In the genomic region with DNA sequence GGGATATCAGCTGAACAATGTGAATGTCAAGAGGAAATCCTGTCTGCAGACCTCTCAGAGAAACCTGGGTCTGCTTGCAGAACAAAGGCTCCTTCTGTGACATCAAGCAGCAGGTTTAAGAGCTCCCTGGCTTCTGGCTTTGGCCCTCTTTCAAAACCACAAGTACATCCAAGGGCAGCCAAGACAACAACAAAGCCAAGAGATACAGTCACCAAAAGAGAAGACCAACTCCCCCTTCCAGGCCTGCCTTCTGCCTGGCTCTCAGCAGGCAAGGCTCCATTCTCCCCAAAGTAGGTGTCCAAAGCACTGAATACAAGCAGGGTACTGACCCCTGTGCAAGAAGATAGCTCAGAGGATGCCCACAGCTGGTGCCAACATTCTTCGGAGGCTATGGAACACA, we compare ENCODE assay signal across 1 cellular context.
TF ChIP-seq lines count a peak whose summit lies in the region.

No MANE protein-coding gene starts in this region.

TF ChIP-seq in SK-N-SH, 30 proteins besides CTCF, POLR2A, EP300 and RAD21 (continued from another document):
- TF ChIP-seq, protein P1, sequence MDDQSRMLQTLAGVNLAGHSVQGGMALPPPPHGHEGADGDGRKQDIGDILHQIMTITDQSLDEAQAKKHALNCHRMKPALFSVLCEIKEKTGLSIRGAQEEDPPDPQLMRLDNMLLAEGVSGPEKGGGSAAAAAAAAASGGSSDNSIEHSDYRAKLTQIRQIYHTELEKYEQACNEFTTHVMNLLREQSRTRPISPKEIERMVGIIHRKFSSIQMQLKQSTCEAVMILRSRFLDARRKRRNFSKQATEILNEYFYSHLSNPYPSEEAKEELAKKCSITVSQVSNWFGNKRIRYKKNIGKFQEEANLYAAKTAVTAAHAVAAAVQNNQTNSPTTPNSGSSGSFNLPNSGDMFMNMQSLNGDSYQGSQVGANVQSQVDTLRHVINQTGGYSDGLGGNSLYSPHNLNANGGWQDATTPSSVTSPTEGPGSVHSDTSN (IDR thresholded peaks at IDR 0.05), result peak; percentile 79
- TF ChIP-seq CHD2 (IDR thresholded peaks at IDR 0.05; ENCODE audit: low read length, partially characterized antibody), result no peak
- TF ChIP-seq NRF1 (IDR thresholded peaks at IDR 0.05; ENCODE audit: low read depth, low read length), result no peak
- no peak for TF ChIP-seq ELF1 (IDR thresholded peaks at IDR 0.05)
- peak; percentile 71 for TF ChIP-seq JUND (IDR thresholded peaks at IDR 0.05)
- TF ChIP-seq, protein P2, sequence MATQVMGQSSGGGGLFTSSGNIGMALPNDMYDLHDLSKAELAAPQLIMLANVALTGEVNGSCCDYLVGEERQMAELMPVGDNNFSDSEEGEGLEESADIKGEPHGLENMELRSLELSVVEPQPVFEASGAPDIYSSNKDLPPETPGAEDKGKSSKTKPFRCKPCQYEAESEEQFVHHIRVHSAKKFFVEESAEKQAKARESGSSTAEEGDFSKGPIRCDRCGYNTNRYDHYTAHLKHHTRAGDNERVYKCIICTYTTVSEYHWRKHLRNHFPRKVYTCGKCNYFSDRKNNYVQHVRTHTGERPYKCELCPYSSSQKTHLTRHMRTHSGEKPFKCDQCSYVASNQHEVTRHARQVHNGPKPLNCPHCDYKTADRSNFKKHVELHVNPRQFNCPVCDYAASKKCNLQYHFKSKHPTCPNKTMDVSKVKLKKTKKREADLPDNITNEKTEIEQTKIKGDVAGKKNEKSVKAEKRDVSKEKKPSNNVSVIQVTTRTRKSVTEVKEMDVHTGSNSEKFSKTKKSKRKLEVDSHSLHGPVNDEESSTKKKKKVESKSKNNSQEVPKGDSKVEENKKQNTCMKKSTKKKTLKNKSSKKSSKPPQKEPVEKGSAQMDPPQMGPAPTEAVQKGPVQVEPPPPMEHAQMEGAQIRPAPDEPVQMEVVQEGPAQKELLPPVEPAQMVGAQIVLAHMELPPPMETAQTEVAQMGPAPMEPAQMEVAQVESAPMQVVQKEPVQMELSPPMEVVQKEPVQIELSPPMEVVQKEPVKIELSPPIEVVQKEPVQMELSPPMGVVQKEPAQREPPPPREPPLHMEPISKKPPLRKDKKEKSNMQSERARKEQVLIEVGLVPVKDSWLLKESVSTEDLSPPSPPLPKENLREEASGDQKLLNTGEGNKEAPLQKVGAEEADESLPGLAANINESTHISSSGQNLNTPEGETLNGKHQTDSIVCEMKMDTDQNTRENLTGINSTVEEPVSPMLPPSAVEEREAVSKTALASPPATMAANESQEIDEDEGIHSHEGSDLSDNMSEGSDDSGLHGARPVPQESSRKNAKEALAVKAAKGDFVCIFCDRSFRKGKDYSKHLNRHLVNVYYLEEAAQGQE (IDR thresholded peaks at IDR 0.05; ENCODE audit: low read depth, low read length), result no peak
- TF ChIP-seq GABPA (IDR thresholded peaks at IDR 0.05; ENCODE audit: low read depth), result no peak
- peak; percentile 75; the same call in 1 of the 2 replicates for TF ChIP-seq SIN3A (IDR thresholded peaks at IDR 0.05; ENCODE audit: borderline replicate concordance, low read depth, low read length)
- TF ChIP-seq NFIC (IDR thresholded peaks at IDR 0.05; ENCODE audit: borderline replicate concordance), result peak; percentile 100
- no peak for TF ChIP-seq SMC3 (IDR thresholded peaks at IDR 0.05; ENCODE audit: low read depth, low read length)
- no peak for TF ChIP-seq MXI1 (IDR thresholded peaks at IDR 0.05; ENCODE audit: low read depth, low read length)
- TF ChIP-seq EZH2phosphoT487 (IDR thresholded peaks at IDR 0.05; ENCODE audit: borderline replicate concordance, low read depth), result no peak
- TF ChIP-seq FOXJ3 (CRISPR knock-in tag; IDR thresholded peaks at IDR 0.05), result no peak
- TF ChIP-seq RXRA (IDR thresholded peaks at IDR 0.05; ENCODE audit: borderline replicate concordance, low read depth), result peak; percentile 89; the same call in 1 of the 2 replicates
- TF ChIP-seq FOSL2 (IDR thresholded peaks at IDR 0.05; ENCODE audit: borderline replicate concordance, low read depth), result peak; percentile 59; the same call in 1 of the 2 replicates
- peak; percentile 78 for TF ChIP-seq TEAD4 (IDR thresholded peaks at IDR 0.05; ENCODE audit: borderline replicate concordance, insufficient read depth)
- no peak; the same call in 1 of the 2 replicates for TF ChIP-seq YY1 (IDR thresholded peaks at IDR 0.05; ENCODE audit: low read depth)
- peak; percentile 43; the same call in 1 of the 2 replicates for TF ChIP-seq MEF2A (IDR thresholded peaks at IDR 0.05; ENCODE audit: borderline replicate concordance, low read depth)
- no peak for TF ChIP-seq GATA2 (CRISPR knock-in tag; IDR thresholded peaks at IDR 0.05)
- no peak for TF ChIP-seq RFX5 (IDR thresholded peaks at IDR 0.05; ENCODE audit: low read length)
- peak; percentile 58; the same call in 1 of the 2 replicates for TF ChIP-seq POLR2AphosphoS5 (IDR thresholded peaks at IDR 0.05; ENCODE audit: low read depth, low read length)
- TF ChIP-seq, protein P3, sequence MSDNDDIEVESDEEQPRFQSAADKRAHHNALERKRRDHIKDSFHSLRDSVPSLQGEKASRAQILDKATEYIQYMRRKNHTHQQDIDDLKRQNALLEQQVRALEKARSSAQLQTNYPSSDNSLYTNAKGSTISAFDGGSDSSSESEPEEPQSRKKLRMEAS (IDR thresholded peaks at IDR 0.05; ENCODE audit: low read depth), result peak; percentile 55; the same call in 1 of the 2 replicates
- TF ChIP-seq FOXM1 (IDR thresholded peaks at IDR 0.05; ENCODE audit: low read depth), result no peak
- TF ChIP-seq, protein P4, sequence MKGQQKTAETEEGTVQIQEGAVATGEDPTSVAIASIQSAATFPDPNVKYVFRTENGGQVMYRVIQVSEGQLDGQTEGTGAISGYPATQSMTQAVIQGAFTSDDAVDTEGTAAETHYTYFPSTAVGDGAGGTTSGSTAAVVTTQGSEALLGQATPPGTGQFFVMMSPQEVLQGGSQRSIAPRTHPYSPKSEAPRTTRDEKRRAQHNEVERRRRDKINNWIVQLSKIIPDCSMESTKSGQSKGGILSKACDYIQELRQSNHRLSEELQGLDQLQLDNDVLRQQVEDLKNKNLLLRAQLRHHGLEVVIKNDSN (IDR thresholded peaks at IDR 0.05; ENCODE audit: borderline replicate concordance, low read depth), result no peak
TF ChIP-seq in SK-N-SH: peak in this region for 13.
